Comparison of ENCODE assay signal across 11 cellular contexts in the genomic region with DNA sequence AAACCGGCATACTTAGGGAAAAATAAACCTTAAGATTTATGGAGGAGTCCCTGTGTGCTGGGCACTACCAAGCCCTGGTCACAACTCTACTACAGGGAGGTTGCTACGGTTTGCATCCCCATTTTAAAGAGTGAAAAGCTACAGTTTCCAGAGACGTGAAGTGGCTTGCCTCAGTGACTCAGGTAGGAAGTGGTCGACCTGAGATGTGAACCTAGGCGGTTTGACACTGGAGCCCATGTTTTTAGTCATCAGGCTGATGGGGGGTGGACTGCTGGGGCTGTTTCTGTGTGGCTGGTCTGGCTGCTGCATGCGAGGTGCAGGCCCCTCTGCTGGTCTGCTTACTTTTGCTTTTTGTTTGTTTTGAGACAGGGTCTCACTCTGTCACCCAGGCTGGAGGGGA. TPM values are rescaled to one million over a fixed set of nuclear protein-coding genes. Genes with fewer than 3 reads are reported as not detected.
DNase-seq lines count a peak whose midpoint lies in the region; ATAC-seq lines count a peak whose summit lies in the region.
"Had no signal": no experiment of that assay in that cellular context is flagged by ENCODE, and none has a peak within 500 bp of the region (broad histone marks: within the 10 kb centered on the region; RNA-seq: fewer than 3 reads in every experiment).

No MANE protein-coding gene starts in this region.

- ATAC-seq in GM19452 (IDR thresholded peaks at IDR 0.05; ENCODE audit: unreplicated experiment) (peak; percentile 64), HG03457 (IDR thresholded peaks at IDR 0.05; ENCODE audit: unreplicated experiment) (no peak)
- ATAC-seq in activated naive CD4-positive, alpha-beta T cell treated with anti-CD3 and anti-CD28 coated beads, Interleukin-2, amount 50 U/mL, for 72 hours, result peak; percentile 96 to 99
- ATAC-seq: lower lobe of right lung had no signal

- H3K9me3 Mint-ChIP-seq in T-helper 2 cell treated with Interferon-gamma antibody and Interleukin-4, amounts not matched to agents 5 μg/mL and 100 μg/mL, for 36 hours, result no peaks in the 10 kb centered on the region
- H3K9me3 Mint-ChIP-seq in activated naive CD4-positive, alpha-beta T cell treated with anti-CD3 and anti-CD28 coated beads, Interleukin-2, amount 50 U/mL, for 72 hours, result no peaks in the 10 kb centered on the region

- H3K27ac Mint-ChIP-seq in T-helper 2 cell treated with Interferon-gamma antibody and Interleukin-4, amounts not matched to agents 5 μg/mL and 100 μg/mL, for 36 hours, result peak overlapping the region; percentile 89
- no peak overlapping the region for H3K27ac Mint-ChIP-seq in activated naive CD4-positive, alpha-beta T cell treated with anti-CD3 and anti-CD28 coated beads, Interleukin-2, amount 50 U/mL, for 72 hours

- H3K4me3 Mint-ChIP-seq in T-helper 2 cell treated with Interferon-gamma antibody and Interleukin-4, amounts not matched to agents 5 μg/mL and 100 μg/mL, for 36 hours, result peak overlapping the region; percentile 62

- H3K4me1 Mint-ChIP-seq in T-helper 2 cell treated with Interferon-gamma antibody and Interleukin-4, amounts not matched to agents 5 μg/mL and 100 μg/mL, for 36 hours (ENCODE audit: low read depth), result peaks cover 44% of the 10 kb centered on the region

- peaks cover 3% of the 10 kb centered on the region for H3K36me3 Mint-ChIP-seq in T-helper 2 cell treated with Interferon-gamma antibody and Interleukin-4, amounts not matched to agents 5 μg/mL and 100 μg/mL, for 36 hours (ENCODE audit: low read depth)
- H3K36me3 Mint-ChIP-seq in activated naive CD4-positive, alpha-beta T cell treated with anti-CD3 and anti-CD28 coated beads, Interleukin-2, amount 50 U/mL, for 72 hours, result peaks cover 0 to 6% of the 10 kb centered on the region in 2 donors

- H3K27me3 Mint-ChIP-seq in T-helper 2 cell treated with Interferon-gamma antibody and Interleukin-4, amounts not matched to agents 5 μg/mL and 100 μg/mL, for 36 hours (ENCODE audit: low read depth), result no peaks in the 10 kb centered on the region

- DNase-seq in T-helper 2 cell treated with Interferon-gamma antibody and Interleukin-4, amounts not matched to agents 5 μg/mL and 100 μg/mL, for 36 hours (ENCODE audit: low spot score), result peak; percentile 82
- peak; percentile 65 to 70 for DNase-seq in activated naive CD4-positive, alpha-beta T cell treated with anti-CD3 and anti-CD28 coated beads, Interleukin-2, amount 50 U/mL, for 72 hours (ENCODE audit: low spot score in 2 of 2)
- DNase-seq in stimulated activated CD8-positive, alpha-beta memory T cell treated with anti-CD3 and anti-CD28 coated beads, Interleukin-12 subunit alpha, Interleukin-12 subunit beta, amount 100 ng/mL, for 24 hours (ENCODE audit: extremely low read depth), result peak; percentile 24
- DNase-seq in kidney glomerular epithelial cell (lab: John Stamatoyannopoulos, UW) (no peak), Kasumi-1 (lab: John Stamatoyannopoulos, UW) (no peak), cerebellar nuclear complex (lab: John Stamatoyannopoulos, UW) (no peak)
- DNase-seq: lower lobe of right lung, NCI-H510A, SIG-M5 had no signal

RNA-seq across cellular contexts. Expression of a gene that starts 6.6 kb away (rescaled TPM):
- total RNA-seq in activated naive CD4-positive, alpha-beta T cell treated with anti-CD3 and anti-CD28 coated beads, Interleukin-2, amount 50 U/mL, for 72 hours, result not detected
- total RNA-seq: lower lobe of right lung had no signal

RNA-seq across cellular contexts. Expression of a gene that starts 21.0 kb away (rescaled TPM):
- total RNA-seq in activated naive CD4-positive, alpha-beta T cell treated with anti-CD3 and anti-CD28 coated beads, Interleukin-2, amount 50 U/mL, for 72 hours, result under 1 TPM; 0.12 to 0.18 TPM

RNA-seq across cellular contexts. Expression of a gene that starts 28.5 kb away (rescaled TPM):
- total RNA-seq in activated naive CD4-positive, alpha-beta T cell treated with anti-CD3 and anti-CD28 coated beads, Interleukin-2, amount 50 U/mL, for 72 hours, result not detected

RNA-seq across cellular contexts. Expression of a gene that starts 37.7 kb away (rescaled TPM):
- 1 to 10 TPM; 8.6 to 9.2 TPM for total RNA-seq in activated naive CD4-positive, alpha-beta T cell treated with anti-CD3 and anti-CD28 coated beads, Interleukin-2, amount 50 U/mL, for 72 hours

RNA-seq across cellular contexts. Expression of a gene that starts 50.4 kb away (rescaled TPM):
- 1 to 10 TPM in 1 of 2 donors, under 1 TPM in 1; 0.73 to 4.0 TPM for total RNA-seq in activated naive CD4-positive, alpha-beta T cell treated with anti-CD3 and anti-CD28 coated beads, Interleukin-2, amount 50 U/mL, for 72 hours

Comparison
In these comparisons a context has a peak if more than half of its experiments do, and no peak if none do; other contexts are left out.
1. DNase-seq: peak in T-helper 2 cell treated with Interferon-gamma antibody and Interleukin-4, amounts not matched to agents 5 μg/mL and 100 μg/mL, for 36 hours (single experiment), activated naive CD4-positive, alpha-beta T cell treated with anti-CD3 and anti-CD28 coated beads, Interleukin-2, amount 50 U/mL, for 72 hours (2 of 2) and stimulated activated CD8-positive, alpha-beta memory T cell treated with anti-CD3 and anti-CD28 coated beads, Interleukin-12 subunit alpha, Interleukin-12 subunit beta, amount 100 ng/mL, for 24 hours (single experiment); none in kidney glomerular epithelial cell (single experiment), Kasumi-1 (0 of 2) and cerebellar nuclear complex (0 of 2).